1 cellular context compared by ENCODE assay signal in the genomic region with DNA sequence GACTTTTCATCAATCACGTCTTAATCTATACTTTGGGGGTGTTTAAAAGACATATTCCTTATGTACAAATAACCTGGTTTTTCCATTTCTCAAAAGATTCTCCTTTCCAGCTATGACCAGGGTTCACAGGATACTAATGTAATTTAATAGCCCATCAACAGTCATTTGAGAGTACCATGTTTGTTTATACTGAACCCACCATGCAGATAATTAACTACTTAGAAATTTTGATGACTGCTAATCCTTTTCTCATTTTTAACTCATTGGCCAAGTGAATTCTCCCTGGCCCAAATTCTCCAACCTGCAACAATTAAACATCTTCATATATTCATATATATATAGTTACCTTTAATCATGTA.
TF ChIP-seq lines count a peak whose summit lies in the region.

No MANE protein-coding gene starts in this region.

TF ChIP-seq in H1, 55 proteins besides CTCF, POLR2A, EP300 and RAD21 (continued from another document):
- TF ChIP-seq, protein P1, sequence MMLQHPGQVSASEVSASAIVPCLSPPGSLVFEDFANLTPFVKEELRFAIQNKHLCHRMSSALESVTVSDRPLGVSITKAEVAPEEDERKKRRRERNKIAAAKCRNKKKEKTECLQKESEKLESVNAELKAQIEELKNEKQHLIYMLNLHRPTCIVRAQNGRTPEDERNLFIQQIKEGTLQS (IDR thresholded peaks at IDR 0.05; ENCODE audit: insufficient read depth, low read depth, low read length), result no peak
- TF ChIP-seq CHD2 (IDR thresholded peaks at IDR 0.05; ENCODE audit: low read length) (no peak), SAP30 (IDR thresholded peaks at IDR 0.05; ENCODE audit: insufficient read depth, insufficient replicate concordance, low read length) (no peak)
